ENCODE assay signal across 8 cellular contexts in the genomic region with DNA sequence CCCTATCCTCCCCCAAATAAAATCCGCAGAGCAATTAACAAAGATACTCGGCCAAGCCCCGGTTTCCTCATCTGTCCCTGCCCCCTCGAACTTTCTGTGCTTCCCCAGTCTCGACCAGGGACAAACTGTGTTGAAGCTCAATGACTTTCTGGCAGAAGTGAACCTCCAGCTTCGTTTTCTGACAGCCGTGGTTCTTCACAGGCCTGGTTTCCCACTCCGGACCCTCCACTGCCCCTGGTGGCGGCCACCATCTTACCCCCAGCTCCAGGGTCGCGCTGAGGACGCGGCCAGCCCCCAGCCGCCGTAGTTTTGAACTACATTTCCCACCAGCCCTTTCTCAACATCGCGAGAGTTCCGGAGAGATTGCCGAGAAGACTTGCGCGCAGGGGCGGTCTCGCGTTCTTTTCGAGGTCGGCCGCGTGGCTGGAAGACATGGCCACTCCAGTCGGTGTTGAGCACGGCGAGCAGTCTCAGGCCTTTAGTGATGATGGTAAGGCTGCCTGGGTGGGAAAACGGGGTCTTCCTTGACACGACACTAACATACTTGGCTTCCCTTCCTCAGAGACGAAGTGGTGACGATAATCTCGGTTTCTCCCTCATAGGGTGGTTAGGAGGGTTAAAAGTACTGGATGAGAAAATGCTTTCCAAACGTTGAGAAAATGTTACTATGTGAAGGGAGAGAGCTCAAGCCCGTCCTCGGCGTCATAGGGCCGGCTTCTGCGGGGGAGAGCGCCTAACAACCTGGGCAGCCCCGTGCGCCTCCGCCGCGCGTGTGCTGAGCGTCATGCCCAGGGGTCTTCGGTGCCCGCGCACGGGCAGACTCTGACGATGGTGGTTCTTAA. TPM values are rescaled to one million over a fixed set of nuclear protein-coding genes. Genes with fewer than 3 reads are reported as not detected.
DNase-seq lines count a peak whose midpoint lies in the region; ATAC-seq and TF ChIP-seq lines count a peak whose summit lies in the region.

No MANE protein-coding gene starts in this region.

- peak overlapping the region; percentile 67 for H4K91ac ChIP-seq in mesenchymal stem cell (ENCODE audit: low read length)

- peak overlapping the region; percentile 80 to 96 for H3K4me3 ChIP-seq in mesenchymal stem cell (ENCODE audit: insufficient read depth in 1 of 2, low read depth in 1 of 2, low read length in 2 of 2)

- H2BK5ac ChIP-seq in mesenchymal stem cell (ENCODE audit: low read depth, low read length, poor library complexity, severe bottlenecking), result no peak overlapping the region

- peak overlapping the region in 1 of 2 experiments; percentile 88 for H3K14ac ChIP-seq in mesenchymal stem cell (ENCODE audit: low read length in 2 of 2)

- H2AFZ ChIP-seq in mesenchymal stem cell (ENCODE audit: low read depth, low read length), result no peak overlapping the region

- no peaks in the 10 kb centered on the region for H3K9me3 ChIP-seq in mesenchymal stem cell (ENCODE audit: control insufficient read depth, low read length)

- peaks cover 43 to 57% of the 10 kb centered on the region in 2 donors for H3K4me1 Mint-ChIP-seq in effector memory CD8-positive, alpha-beta T cell (ENCODE audit: low read depth in 2 of 2)

- H3K4me3 Mint-ChIP-seq in effector memory CD8-positive, alpha-beta T cell, result peak overlapping the region; percentile 96 to 100

- ATAC-seq in effector memory CD8-positive, alpha-beta T cell (replicated peaks), result peak; percentile 75

- peak; percentile 36 for TF ChIP-seq CTCF in GM20000 (IDR thresholded peaks at IDR 0.05; ENCODE audit: extremely low read depth, missing control alignments)

- H2AK5ac ChIP-seq in mesenchymal stem cell (ENCODE audit: low read length, severe bottlenecking), result peak overlapping the region; percentile 27

- peak overlapping the region; percentile 70 for H4K8ac ChIP-seq in mesenchymal stem cell (ENCODE audit: low read length)

- H3K36me3 ChIP-seq in mesenchymal stem cell (ENCODE audit: control insufficient read depth in 1 of 2, insufficient read depth in 2 of 2, low read depth in 1 of 2, low read length in 2 of 2), result peaks cover 7 to 30% of the 10 kb centered on the region in 2 experiments

- DNase-seq in COR-L47 (lab: John Stamatoyannopoulos, UW) (peak; percentile 95), GM20000 (ENCODE audit: low spot score) (peak; percentile 91), HS-5 (ENCODE audit: low read depth) (peak; percentile 85), NK-92 (lab: John Stamatoyannopoulos, UW; ENCODE audit: unreplicated experiment) (peak; percentile 72), mesenchymal stem cell (peak; percentile 98)
- DNase-seq in activated CD8-positive, alpha-beta memory T cell treated with anti-CD3 and anti-CD28 coated beads for 4 hours (ENCODE audit: low read depth in 2 of 2), result peak; percentile 86 to 88
- DNase-seq in effector memory CD8-positive, alpha-beta T cell, result peak; percentile 93 to 95 (median 94)
- peak; percentile 79 for DNase-seq in stimulated activated CD8-positive, alpha-beta memory T cell treated with anti-CD3 and anti-CD28 coated beads, Interleukin-12 subunit alpha, Interleukin-12 subunit beta, amount 100 ng/mL, for 24 hours (ENCODE audit: extremely low read depth)

- peak overlapping the region; percentile 65 for H3K4me2 ChIP-seq in mesenchymal stem cell (ENCODE audit: low read length, poor library complexity, severe bottlenecking)

- H3K9ac ChIP-seq in mesenchymal stem cell (ENCODE audit: low read length), result peak overlapping the region; percentile 99

- H3K36me3 Mint-ChIP-seq in effector memory CD8-positive, alpha-beta T cell (ENCODE audit: insufficient read depth), result peaks cover 48% of the 10 kb centered on the region

- H3K18ac ChIP-seq in mesenchymal stem cell (ENCODE audit: low read depth in 1 of 2, low read length in 2 of 2), result peak overlapping the region; percentile 87 to 96

- peak overlapping the region; percentile 99 for H3K27ac Mint-ChIP-seq in effector memory CD8-positive, alpha-beta T cell

- WGBS in mesenchymal stem cell, result under 1% methylated on average over 54 of the region's 55 CpGs

- H3K27ac ChIP-seq in mesenchymal stem cell (ENCODE audit: low read length, poor library complexity, severe bottlenecking), result peak overlapping the region; percentile 59

- no peaks in the 10 kb centered on the region for H3K27me3 Mint-ChIP-seq in effector memory CD8-positive, alpha-beta T cell

- H3K9me3 Mint-ChIP-seq in effector memory CD8-positive, alpha-beta T cell, result no peaks in the 10 kb centered on the region

- H3K4me1 ChIP-seq in mesenchymal stem cell (ENCODE audit: control insufficient read depth, insufficient read depth, low read depth, low read length), result peaks cover 20% of the 10 kb centered on the region

- peaks cover 5% of the 10 kb centered on the region for H3K79me1 ChIP-seq in mesenchymal stem cell (replicated peaks; ENCODE audit: low read length, poor library complexity, severe bottlenecking)

- no peak overlapping the region for H3K23ac ChIP-seq in mesenchymal stem cell (ENCODE audit: low read length in 2 of 2)

- H3K4ac ChIP-seq in mesenchymal stem cell (ENCODE audit: low read depth in 1 of 2, low read length in 2 of 2), result peak overlapping the region; percentile 71 to 97

- no peaks in the 10 kb centered on the region for H3K27me3 ChIP-seq in mesenchymal stem cell (ENCODE audit: control insufficient read depth in 1 of 2, insufficient read depth in 1 of 2, low read length in 2 of 2)

- H2BK120ac ChIP-seq in mesenchymal stem cell (ENCODE audit: low read depth, low read length), result peak overlapping the region; percentile 77

- peak overlapping the region; percentile 92 for H2BK15ac ChIP-seq in mesenchymal stem cell (ENCODE audit: low read depth, poor library complexity, severe bottlenecking)

- H2BK12ac ChIP-seq in mesenchymal stem cell (ENCODE audit: low read length in 2 of 2), result peak overlapping the region in 1 of 2 experiments; percentile 40

RNA-seq across cellular contexts. Expression of a gene that starts 17.7 kb away (rescaled TPM):
- 13.5 TPM for polyA plus RNA-seq in mesenchymal stem cell (2013, experiment 1 of 2)
- 14.0 TPM for polyA plus RNA-seq in mesenchymal stem cell (2013, experiment 2 of 2)

RNA-seq across cellular contexts. Expression of a gene that starts 20.1 kb away (rescaled TPM):
- 313 TPM for polyA plus RNA-seq in mesenchymal stem cell (2013, experiment 1 of 2)
- polyA plus RNA-seq in mesenchymal stem cell (2013, experiment 2 of 2), result 315 TPM

RNA-seq across cellular contexts. Expression of a gene that starts 28.1 kb away (rescaled TPM):
- polyA plus RNA-seq in mesenchymal stem cell (2013, experiment 1 of 2), result 0.72 TPM
- 0.78 TPM for polyA plus RNA-seq in mesenchymal stem cell (2013, experiment 2 of 2)

RNA-seq across cellular contexts. Expression of a gene that starts 56.4 kb away (rescaled TPM):
- 19.9 TPM for polyA plus RNA-seq in mesenchymal stem cell (2013, experiment 1 of 2)
- polyA plus RNA-seq in mesenchymal stem cell (2013, experiment 2 of 2), result 18.4 TPM

Comparison
In these comparisons a context has a peak if more than half of its experiments do, and no peak if none do; other contexts are left out.
1. Peak in every context shown above with its lines: DNase-seq, ATAC-seq, H3K4me3 ChIP-seq and H3K27ac ChIP-seq.